17 cellular contexts compared by ENCODE assay signal in the genomic region with DNA sequence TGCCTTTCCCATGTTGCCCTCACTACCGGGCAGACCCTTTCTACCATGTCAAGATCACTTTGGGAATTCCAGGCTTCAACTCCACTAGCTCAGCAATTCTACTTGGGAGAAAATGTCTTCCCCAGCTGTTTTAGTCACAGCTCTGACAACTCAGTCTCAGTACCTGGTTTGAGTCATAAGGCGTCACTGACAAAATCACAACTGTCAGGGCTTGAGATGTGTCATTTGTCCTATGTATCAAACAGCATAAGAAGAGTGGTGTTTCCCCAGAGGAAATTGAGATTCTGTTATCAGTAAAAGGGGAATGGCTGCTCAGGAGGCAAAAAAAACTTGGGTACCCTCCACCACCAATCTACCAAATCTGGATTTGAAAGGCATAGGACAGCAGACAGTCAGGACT.
"Had no signal": no experiment of that assay in that cellular context is flagged by ENCODE, and none has a peak within 500 bp of the region (broad histone marks: within the 10 kb centered on the region; RNA-seq: fewer than 3 reads in every experiment).

No MANE protein-coding gene starts in this region.

- H3K4me1 ChIP-seq: body of pancreas, gastrocnemius medialis, heart right ventricle, right atrium auricular region, stomach had no signal

- H3K27me3 ChIP-seq: body of pancreas, gastrocnemius medialis, heart right ventricle, right atrium auricular region, stomach had no signal

- H3K4me1 Mint-ChIP-seq: naive B cell, T-helper 17 cell had no signal

- H3K27me3 Mint-ChIP-seq: central memory CD8-positive, alpha-beta T cell; effector memory CD8-positive, alpha-beta T cell; T-helper 17 cell had no signal

- H3K9me3 Mint-ChIP-seq: central memory CD8-positive, alpha-beta T cell had no signal

- ATAC-seq: body of pancreas; effector memory CD8-positive, alpha-beta T cell; gastrocnemius medialis; heart right ventricle; T-helper 17 cell had no signal

- H3K4me3 ChIP-seq: body of pancreas, gastrocnemius medialis, heart right ventricle, right atrium auricular region, skin epidermis, stomach, thoracic aorta had no signal

- H3K36me3 Mint-ChIP-seq: naive B cell had no signal

- H3K27ac Mint-ChIP-seq: effector memory CD8-positive, alpha-beta T cell; naive B cell; T-helper 17 cell had no signal

- H3K4me3 Mint-ChIP-seq: central memory CD8-positive, alpha-beta T cell; effector memory CD8-positive, alpha-beta T cell; naive B cell; T-helper 17 cell had no signal

- H3K36me3 ChIP-seq: gastrocnemius medialis, heart right ventricle, right atrium auricular region, stomach, thoracic aorta had no signal

- H3K27ac ChIP-seq: body of pancreas, epithelial cell of prostate, gastrocnemius medialis, heart right ventricle, right atrium auricular region, skin epidermis, stomach, thoracic aorta had no signal

- DNase-seq: activated CD4-positive, CD25-positive, alpha-beta regulatory T cell; activated CD8-positive, alpha-beta memory T cell treated with anti-CD3 and anti-CD28 coated beads for 24 hours; activated gamma-delta T cell treated with Interleukin-2 at 50 U/mL for 16 hours; amniotic stem cell; body of pancreas; effector memory CD8-positive, alpha-beta T cell; gastrocnemius medialis; heart right ventricle; naive B cell; stimulated activated CD8-positive, alpha-beta memory T cell treated with anti-CD3 and anti-CD28 coated beads, Interleukin-4, amount 100 ng/mL, for 48 hours; stomach; T-helper 17 cell had no signal

- H3K9me3 ChIP-seq: body of pancreas, gastrocnemius medialis, heart right ventricle, right atrium auricular region, stomach, thoracic aorta had no signal
